In the genomic region with DNA sequence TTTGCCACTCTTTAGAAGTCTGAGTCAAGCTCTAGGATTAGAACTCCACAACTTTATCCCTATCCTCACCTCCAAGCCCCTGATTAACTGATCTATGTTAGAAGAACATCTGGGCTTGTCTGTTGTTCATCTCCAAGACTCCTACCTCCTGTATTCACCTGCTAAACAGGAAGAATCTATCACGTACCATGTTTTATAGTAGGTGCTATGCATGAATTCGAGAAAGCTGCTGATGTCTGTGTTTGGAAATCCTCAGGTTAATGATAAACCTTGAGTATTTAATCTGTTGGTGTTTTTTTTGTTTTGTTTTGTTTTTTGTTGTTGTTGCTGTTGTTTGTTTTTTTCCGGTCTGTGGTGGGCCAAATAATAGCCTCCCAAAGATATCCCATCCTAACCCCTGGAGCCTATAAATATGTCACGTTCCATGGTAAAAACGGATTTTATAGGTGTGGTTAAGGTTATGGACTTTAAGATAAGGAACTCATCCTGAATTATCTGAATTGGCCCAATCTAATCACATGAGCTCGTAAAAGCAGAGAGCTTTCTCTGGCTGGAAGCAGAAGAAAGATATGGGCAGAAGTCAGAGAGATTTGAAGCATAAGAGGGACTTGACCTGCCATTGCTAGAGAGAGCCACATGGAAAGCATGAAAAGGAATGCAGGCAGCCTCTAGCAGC, we compare ENCODE assay signal across 31 cellular contexts.
"Had no signal": no experiment of that assay in that cellular context is flagged by ENCODE, and none has a peak within 500 bp of the region (broad histone marks: within the 10 kb centered on the region; RNA-seq: fewer than 3 reads in every experiment).

No MANE protein-coding gene starts in this region.

- FAIRE-seq: keratinocyte had no signal

- H3K4me3 ChIP-seq: adrenal gland, cardiac muscle cell, gastrocnemius medialis, right atrium auricular region, transverse colon had no signal

- ATAC-seq: effector memory CD8-positive, alpha-beta T cell; gastrocnemius medialis; left cardiac atrium; naive thymus-derived CD8-positive, alpha-beta T cell had no signal

- H3K27ac Mint-ChIP-seq: activated CD4-positive, alpha-beta memory T cell treated with anti-CD3 and anti-CD28 coated beads for 36 hours; activated CD4-positive, alpha-beta T cell treated with anti-CD3 and anti-CD28 coated beads, Interleukin-2, amount 10 ng/mL, durations not matched to agents 24 days and 14 days; activated naive CD4-positive, alpha-beta T cell treated with anti-CD3 and anti-CD28 coated beads for 36 hours; activated naive CD8-positive, alpha-beta T cell treated with anti-CD3 and anti-CD28 coated beads for 36 hours; activated T-helper 1 cell treated with anti-CD3 and anti-CD28 coated beads, Interleukin-12 subunit alpha, Interleukin-12 subunit beta, Interleukin-2, Interleukin-4 antibody, amounts not matched to agents 30 ng/mL and 10 ng/mL and 1 ng/mL, durations not matched to agents 14 hours and 24 hours and 36 hours; brain; effector memory CD8-positive, alpha-beta T cell; naive thymus-derived CD8-positive, alpha-beta T cell; T-helper 2 cell treated with Interferon-gamma antibody and Interleukin-4, amounts not matched to agents 5 μg/mL and 100 μg/mL, for 36 hours had no signal

- H3K27ac ChIP-seq: adrenal gland, cardiac muscle cell, gastrocnemius medialis, right atrium auricular region, transverse colon had no signal

- H3K27me3 ChIP-seq: cardiac muscle cell, transverse colon had no signal

- DNase-seq: activated CD4-positive, alpha-beta memory T cell treated with anti-CD3 and anti-CD28 coated beads for 36 hours; activated CD4-positive, alpha-beta T cell treated with anti-CD3 and anti-CD28 coated beads, Interleukin-2, amount 10 ng/mL, durations not matched to agents 24 days and 14 days; activated CD4-positive, CD25-positive, alpha-beta regulatory T cell treated with anti-CD3 and anti-CD28 coated beads, Interleukin-2, amount 50 U/mL, for 72 hours; activated CD8-positive, alpha-beta memory T cell treated with anti-CD3 and anti-CD28 coated beads, Interleukin-2, amount 50 U/mL, for 4 hours; activated effector memory CD4-positive, alpha-beta T cell treated with anti-CD3 and anti-CD28 coated beads, Interleukin-2, amount 50 U/mL, for 16 hours; activated naive CD4-positive, alpha-beta T cell treated with anti-CD3 and anti-CD28 coated beads for 36 hours; activated naive CD8-positive, alpha-beta T cell treated with anti-CD3 and anti-CD28 coated beads for 36 hours; activated T-cell treated with anti-CD3 and anti-CD28 coated beads, Interleukin-2, amount 50 U/mL, for 1 hour; adrenal gland; aorta; cerebellar nuclear complex; cortex of kidney; effector memory CD8-positive, alpha-beta T cell; erythroblast; gastrocnemius medialis; glutamatergic neuron; hippocampal formation; left cardiac atrium; midbrain; naive thymus-derived CD8-positive, alpha-beta T cell; nucleus accumbens; stimulated activated naive CD4-positive, alpha-beta T cell treated with Interleukin-2 at 50 U/mL for 16 hours; T-helper 1 cell; transverse colon had no signal

- H3K4me1 Mint-ChIP-seq: activated CD4-positive, alpha-beta T cell treated with anti-CD3 and anti-CD28 coated beads, Interleukin-2, amount 10 ng/mL, durations not matched to agents 24 days and 14 days; brain; neural crest cell had no signal

- H3K4me3 Mint-ChIP-seq: activated CD4-positive, alpha-beta memory T cell treated with anti-CD3 and anti-CD28 coated beads for 36 hours; activated CD4-positive, alpha-beta T cell treated with anti-CD3 and anti-CD28 coated beads, Interleukin-2, amount 10 ng/mL, durations not matched to agents 24 days and 14 days; activated naive CD4-positive, alpha-beta T cell treated with anti-CD3 and anti-CD28 coated beads for 36 hours; activated naive CD8-positive, alpha-beta T cell treated with anti-CD3 and anti-CD28 coated beads for 36 hours; activated T-helper 1 cell treated with anti-CD3 and anti-CD28 coated beads, Interleukin-12 subunit alpha, Interleukin-12 subunit beta, Interleukin-2, Interleukin-4 antibody, amounts not matched to agents 30 ng/mL and 10 ng/mL and 1 ng/mL, durations not matched to agents 14 hours and 24 hours and 36 hours; brain; effector memory CD8-positive, alpha-beta T cell; naive thymus-derived CD8-positive, alpha-beta T cell; neural crest cell; T-helper 2 cell treated with Interferon-gamma antibody and Interleukin-4, amounts not matched to agents 5 μg/mL and 100 μg/mL, for 36 hours had no signal

- H3K9me3 Mint-ChIP-seq: activated CD4-positive, alpha-beta memory T cell treated with anti-CD3 and anti-CD28 coated beads for 36 hours; activated naive CD4-positive, alpha-beta T cell treated with anti-CD3 and anti-CD28 coated beads for 36 hours; activated T-helper 1 cell treated with anti-CD3 and anti-CD28 coated beads, Interleukin-12 subunit alpha, Interleukin-12 subunit beta, Interleukin-2, Interleukin-4 antibody, amounts not matched to agents 30 ng/mL and 10 ng/mL and 1 ng/mL, durations not matched to agents 14 hours and 24 hours and 36 hours; effector memory CD8-positive, alpha-beta T cell; T-helper 2 cell treated with Interferon-gamma antibody and Interleukin-4, amounts not matched to agents 5 μg/mL and 100 μg/mL, for 36 hours had no signal

- H3K36me3 ChIP-seq: adrenal gland, cardiac muscle cell, gastrocnemius medialis, right atrium auricular region, transverse colon had no signal

- H3K4me1 ChIP-seq: adrenal gland, gastrocnemius medialis, right atrium auricular region had no signal

- H3K27me3 Mint-ChIP-seq: activated CD4-positive, alpha-beta T cell treated with anti-CD3 and anti-CD28 coated beads, Interleukin-2, amount 10 ng/mL, durations not matched to agents 24 days and 14 days; activated naive CD8-positive, alpha-beta T cell treated with anti-CD3 and anti-CD28 coated beads for 36 hours; brain had no signal

- H3K9me3 ChIP-seq: adrenal gland, gastrocnemius medialis, right atrium auricular region, transverse colon had no signal

- H3K36me3 Mint-ChIP-seq: activated CD4-positive, alpha-beta memory T cell treated with anti-CD3 and anti-CD28 coated beads for 36 hours; activated naive CD8-positive, alpha-beta T cell treated with anti-CD3 and anti-CD28 coated beads for 36 hours; brain; naive thymus-derived CD8-positive, alpha-beta T cell had no signal
